Comparison of ENCODE assay signal across 1 cellular context in the genomic region with DNA sequence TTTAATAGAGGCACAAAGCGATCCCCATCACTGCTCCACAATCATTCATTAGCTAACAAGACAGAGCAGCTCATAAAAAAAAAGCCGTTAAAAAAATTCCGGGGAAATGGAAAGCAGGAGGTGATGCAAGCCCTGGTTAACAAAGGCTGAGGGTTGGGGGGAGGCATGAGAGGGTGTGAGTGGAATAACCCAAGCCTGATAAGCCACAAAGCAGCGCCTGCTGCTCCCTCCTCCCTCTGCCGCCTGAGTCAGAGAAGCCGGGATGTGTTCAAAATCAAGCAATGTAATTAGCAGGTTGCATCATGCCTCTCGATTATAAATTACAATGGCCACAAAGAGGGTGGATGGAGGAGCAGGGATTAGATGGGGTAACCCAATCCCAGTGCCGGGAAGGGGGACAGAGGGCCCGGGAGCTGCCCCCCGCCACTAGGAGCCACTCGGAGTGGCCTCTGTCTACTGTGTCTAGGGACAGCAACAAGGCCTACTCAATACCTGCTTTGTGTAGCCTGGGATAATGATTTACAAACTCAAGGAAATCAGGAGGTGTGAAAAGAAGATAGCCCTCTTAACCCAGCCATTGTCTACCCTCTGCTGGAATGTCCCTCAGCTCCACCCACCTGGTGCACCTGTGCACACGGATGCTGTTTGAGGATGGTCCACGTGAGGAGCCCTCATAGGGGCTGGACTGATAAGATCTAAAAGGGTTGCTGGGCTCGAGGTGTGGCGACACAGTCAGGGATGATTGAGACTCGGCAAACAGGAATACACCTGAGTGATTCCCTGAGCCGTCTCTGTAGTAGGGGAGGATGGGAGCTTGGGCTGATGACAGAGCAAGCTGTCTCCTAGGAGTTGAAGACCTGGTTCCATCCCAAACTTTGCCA.
TF ChIP-seq lines count a peak whose summit lies in the region.

No MANE protein-coding gene starts in this region.

TF ChIP-seq in K562, 482 proteins besides CTCF, POLR2A, EP300 and RAD21 (continued from another document):
- TF ChIP-seq, protein P1, sequence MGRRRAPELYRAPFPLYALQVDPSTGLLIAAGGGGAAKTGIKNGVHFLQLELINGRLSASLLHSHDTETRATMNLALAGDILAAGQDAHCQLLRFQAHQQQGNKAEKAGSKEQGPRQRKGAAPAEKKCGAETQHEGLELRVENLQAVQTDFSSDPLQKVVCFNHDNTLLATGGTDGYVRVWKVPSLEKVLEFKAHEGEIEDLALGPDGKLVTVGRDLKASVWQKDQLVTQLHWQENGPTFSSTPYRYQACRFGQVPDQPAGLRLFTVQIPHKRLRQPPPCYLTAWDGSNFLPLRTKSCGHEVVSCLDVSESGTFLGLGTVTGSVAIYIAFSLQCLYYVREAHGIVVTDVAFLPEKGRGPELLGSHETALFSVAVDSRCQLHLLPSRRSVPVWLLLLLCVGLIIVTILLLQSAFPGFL (CRISPR knock-in tag; IDR thresholded peaks at IDR 0.05): no peak
- TF ChIP-seq ETV1 (tag; conservative IDR thresholded peaks at IDR 0.05; ENCODE audit: low read depth) (peak; percentile 94), ZNF274 (IDR thresholded peaks at IDR 0.05; ENCODE audit: borderline replicate concordance, low read depth, low read length) (no peak), ZNF263 (CRISPR knock-in tag; IDR thresholded peaks at IDR 0.05; ENCODE audit: borderline replicate concordance) (peak; percentile 80), CHCHD3 (CRISPR knock-in tag; IDR thresholded peaks at IDR 0.05) (no peak), FOXA1 (IDR thresholded peaks at IDR 0.05; ENCODE audit: borderline replicate concordance) (no peak), RBM15 (IDR thresholded peaks at IDR 0.05; ENCODE audit: insufficient read depth, low read length) (no peak), DMBX1 (CRISPR knock-in tag; IDR thresholded peaks at IDR 0.05; ENCODE audit: borderline replicate concordance) (peak; percentile 96; the same call in 1 of the 2 replicates), CXXC5 (CRISPR knock-in tag; IDR thresholded peaks at IDR 0.05) (peak; percentile 75), ARNT (IDR thresholded peaks at IDR 0.05) (peak in 1 of 2 experiments; percentile 96; a peak in 2 of 4 replicates), ILK (tag; IDR thresholded peaks at IDR 0.05; ENCODE audit: borderline replicate concordance, low read depth) (no peak; the same call in 1 of the 2 replicates), KLF1 (tag; IDR thresholded peaks at IDR 0.05) (peak; percentile 66), ZFP30 (CRISPR knock-in tag; IDR thresholded peaks at IDR 0.05; ENCODE audit: borderline replicate concordance) (no peak), PPARD (CRISPR knock-in tag; IDR thresholded peaks at IDR 0.05) (no peak; the same call in 1 of the 2 replicates), ZNF717 (CRISPR knock-in tag; IDR thresholded peaks at IDR 0.05) (0 out of 2 replicates have a peak, but pooled peaks have one; percentile 82), MIER1 (IDR thresholded peaks at IDR 0.05; ENCODE audit: low read depth) (no peak), NCOA6 (IDR thresholded peaks at IDR 0.05) (no peak), ZC3H4 (CRISPR knock-in tag; IDR thresholded peaks at IDR 0.05; ENCODE audit: borderline replicate concordance) (no peak), PYGO2 (tag; IDR thresholded peaks at IDR 0.05) (peak; percentile 8), ZKSCAN8 (CRISPR knock-in tag; IDR thresholded peaks at IDR 0.05) (peak; percentile 42; the same call in 1 of the 2 replicates), ZNF444 (CRISPR knock-in tag; IDR thresholded peaks at IDR 0.05) (no peak), EGR1 (conservative IDR thresholded peaks at IDR 0.05) (no peak; the same call in 1 of the 2 replicates), SREBF1 (IDR thresholded peaks at IDR 0.05; ENCODE audit: borderline replicate concordance, low read depth, low read length) (no peak), ZNF696 (CRISPR knock-in tag; conservative IDR thresholded peaks at IDR 0.05) (no peak), TARDBP (IDR thresholded peaks at IDR 0.05) (no peak), GATA2 (CRISPR knock-in tag; IDR thresholded peaks at IDR 0.05) (peak; percentile 53)
- TF ChIP-seq, protein P2, sequence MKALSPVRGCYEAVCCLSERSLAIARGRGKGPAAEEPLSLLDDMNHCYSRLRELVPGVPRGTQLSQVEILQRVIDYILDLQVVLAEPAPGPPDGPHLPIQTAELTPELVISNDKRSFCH (CRISPR knock-in tag; IDR thresholded peaks at IDR 0.05): 0 out of 2 replicates have a peak, but pooled peaks have one; percentile 36
- TF ChIP-seq, protein P2 (tag; IDR thresholded peaks at IDR 0.05): peak; percentile 98
- TF ChIP-seq, protein P3, sequence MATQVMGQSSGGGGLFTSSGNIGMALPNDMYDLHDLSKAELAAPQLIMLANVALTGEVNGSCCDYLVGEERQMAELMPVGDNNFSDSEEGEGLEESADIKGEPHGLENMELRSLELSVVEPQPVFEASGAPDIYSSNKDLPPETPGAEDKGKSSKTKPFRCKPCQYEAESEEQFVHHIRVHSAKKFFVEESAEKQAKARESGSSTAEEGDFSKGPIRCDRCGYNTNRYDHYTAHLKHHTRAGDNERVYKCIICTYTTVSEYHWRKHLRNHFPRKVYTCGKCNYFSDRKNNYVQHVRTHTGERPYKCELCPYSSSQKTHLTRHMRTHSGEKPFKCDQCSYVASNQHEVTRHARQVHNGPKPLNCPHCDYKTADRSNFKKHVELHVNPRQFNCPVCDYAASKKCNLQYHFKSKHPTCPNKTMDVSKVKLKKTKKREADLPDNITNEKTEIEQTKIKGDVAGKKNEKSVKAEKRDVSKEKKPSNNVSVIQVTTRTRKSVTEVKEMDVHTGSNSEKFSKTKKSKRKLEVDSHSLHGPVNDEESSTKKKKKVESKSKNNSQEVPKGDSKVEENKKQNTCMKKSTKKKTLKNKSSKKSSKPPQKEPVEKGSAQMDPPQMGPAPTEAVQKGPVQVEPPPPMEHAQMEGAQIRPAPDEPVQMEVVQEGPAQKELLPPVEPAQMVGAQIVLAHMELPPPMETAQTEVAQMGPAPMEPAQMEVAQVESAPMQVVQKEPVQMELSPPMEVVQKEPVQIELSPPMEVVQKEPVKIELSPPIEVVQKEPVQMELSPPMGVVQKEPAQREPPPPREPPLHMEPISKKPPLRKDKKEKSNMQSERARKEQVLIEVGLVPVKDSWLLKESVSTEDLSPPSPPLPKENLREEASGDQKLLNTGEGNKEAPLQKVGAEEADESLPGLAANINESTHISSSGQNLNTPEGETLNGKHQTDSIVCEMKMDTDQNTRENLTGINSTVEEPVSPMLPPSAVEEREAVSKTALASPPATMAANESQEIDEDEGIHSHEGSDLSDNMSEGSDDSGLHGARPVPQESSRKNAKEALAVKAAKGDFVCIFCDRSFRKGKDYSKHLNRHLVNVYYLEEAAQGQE (CRISPR knock-in tag; IDR thresholded peaks at IDR 0.05; ENCODE audit: low read depth): 0 out of 2 replicates have a peak, but pooled peaks have one; percentile 24
- TF ChIP-seq, protein P4, sequence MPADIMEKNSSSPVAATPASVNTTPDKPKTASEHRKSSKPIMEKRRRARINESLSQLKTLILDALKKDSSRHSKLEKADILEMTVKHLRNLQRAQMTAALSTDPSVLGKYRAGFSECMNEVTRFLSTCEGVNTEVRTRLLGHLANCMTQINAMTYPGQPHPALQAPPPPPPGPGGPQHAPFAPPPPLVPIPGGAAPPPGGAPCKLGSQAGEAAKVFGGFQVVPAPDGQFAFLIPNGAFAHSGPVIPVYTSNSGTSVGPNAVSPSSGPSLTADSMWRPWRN (IDR thresholded peaks at IDR 0.05; ENCODE audit: low read depth): peak; percentile 70
- TF ChIP-seq, protein P5, sequence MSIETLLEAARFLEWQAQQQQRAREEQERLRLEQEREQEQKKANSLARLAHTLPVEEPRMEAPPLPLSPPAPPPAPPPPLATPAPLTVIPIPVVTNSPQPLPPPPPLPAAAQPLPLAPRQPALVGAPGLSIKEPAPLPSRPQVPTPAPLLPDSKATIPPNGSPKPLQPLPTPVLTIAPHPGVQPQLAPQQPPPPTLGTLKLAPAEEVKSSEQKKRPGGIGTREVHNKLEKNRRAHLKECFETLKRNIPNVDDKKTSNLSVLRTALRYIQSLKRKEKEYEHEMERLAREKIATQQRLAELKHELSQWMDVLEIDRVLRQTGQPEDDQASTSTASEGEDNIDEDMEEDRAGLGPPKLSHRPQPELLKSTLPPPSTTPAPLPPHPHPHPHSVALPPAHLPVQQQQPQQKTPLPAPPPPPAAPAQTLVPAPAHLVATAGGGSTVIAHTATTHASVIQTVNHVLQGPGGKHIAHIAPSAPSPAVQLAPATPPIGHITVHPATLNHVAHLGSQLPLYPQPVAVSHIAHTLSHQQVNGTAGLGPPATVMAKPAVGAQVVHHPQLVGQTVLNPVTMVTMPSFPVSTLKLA (conservative IDR thresholded peaks at IDR 0.05): no peak; a peak in 1 of 4 replicates
- TF ChIP-seq, protein P6, sequence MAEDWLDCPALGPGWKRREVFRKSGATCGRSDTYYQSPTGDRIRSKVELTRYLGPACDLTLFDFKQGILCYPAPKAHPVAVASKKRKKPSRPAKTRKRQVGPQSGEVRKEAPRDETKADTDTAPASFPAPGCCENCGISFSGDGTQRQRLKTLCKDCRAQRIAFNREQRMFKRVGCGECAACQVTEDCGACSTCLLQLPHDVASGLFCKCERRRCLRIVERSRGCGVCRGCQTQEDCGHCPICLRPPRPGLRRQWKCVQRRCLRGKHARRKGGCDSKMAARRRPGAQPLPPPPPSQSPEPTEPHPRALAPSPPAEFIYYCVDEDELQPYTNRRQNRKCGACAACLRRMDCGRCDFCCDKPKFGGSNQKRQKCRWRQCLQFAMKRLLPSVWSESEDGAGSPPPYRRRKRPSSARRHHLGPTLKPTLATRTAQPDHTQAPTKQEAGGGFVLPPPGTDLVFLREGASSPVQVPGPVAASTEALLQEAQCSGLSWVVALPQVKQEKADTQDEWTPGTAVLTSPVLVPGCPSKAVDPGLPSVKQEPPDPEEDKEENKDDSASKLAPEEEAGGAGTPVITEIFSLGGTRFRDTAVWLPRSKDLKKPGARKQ (CRISPR knock-in tag; IDR thresholded peaks at IDR 0.05): 0 out of 2 replicates have a peak, but pooled peaks have one; percentile 28
- TF ChIP-seq, protein P7, sequence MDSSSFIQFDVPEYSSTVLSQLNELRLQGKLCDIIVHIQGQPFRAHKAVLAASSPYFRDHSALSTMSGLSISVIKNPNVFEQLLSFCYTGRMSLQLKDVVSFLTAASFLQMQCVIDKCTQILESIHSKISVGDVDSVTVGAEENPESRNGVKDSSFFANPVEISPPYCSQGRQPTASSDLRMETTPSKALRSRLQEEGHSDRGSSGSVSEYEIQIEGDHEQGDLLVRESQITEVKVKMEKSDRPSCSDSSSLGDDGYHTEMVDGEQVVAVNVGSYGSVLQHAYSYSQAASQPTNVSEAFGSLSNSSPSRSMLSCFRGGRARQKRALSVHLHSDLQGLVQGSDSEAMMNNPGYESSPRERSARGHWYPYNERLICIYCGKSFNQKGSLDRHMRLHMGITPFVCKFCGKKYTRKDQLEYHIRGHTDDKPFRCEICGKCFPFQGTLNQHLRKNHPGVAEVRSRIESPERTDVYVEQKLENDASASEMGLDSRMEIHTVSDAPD (CRISPR knock-in tag; IDR thresholded peaks at IDR 0.05): no peak; the same call in 1 of the 2 replicates
TF ChIP-seq in K562: peak in this region for 211.
